ENCODE assay signal across 28 cellular contexts in genomic region chr9:118189615-118190014, GRCh38.
"Had no signal": no experiment of that assay in that cellular context is flagged by ENCODE, and none has a peak within 500 bp of the region (broad histone marks: within the 10 kb centered on the region; RNA-seq: fewer than 3 reads in every experiment).

No MANE protein-coding gene starts in this region.

- H3K79me2 ChIP-seq: hepatocyte had no signal

- ATAC-seq: effector memory CD8-positive, alpha-beta T cell; esophagus mucosa; foreskin keratinocyte; gastrocnemius medialis; gastroesophageal sphincter; heart left ventricle; heart right ventricle had no signal

- FAIRE-seq: endometrium, endothelial cell of umbilical vein, frontal cortex had no signal

- H3K4me1 ChIP-seq: colonic mucosa, esophagus muscularis mucosa, esophagus squamous epithelium, foreskin keratinocyte, gastrocnemius medialis, gastroesophageal sphincter, heart left ventricle, heart right ventricle had no signal

- H3K27me3 ChIP-seq: colonic mucosa, esophagus muscularis mucosa, esophagus squamous epithelium, foreskin keratinocyte, gastrocnemius medialis, gastroesophageal sphincter, heart left ventricle, heart right ventricle, hepatocyte had no signal

- DNase-seq: colonic mucosa; cortex of kidney; dermis blood vessel endothelial cell; dorsolateral prefrontal cortex; effector CD4-positive, alpha-beta T cell; effector CD8-positive, alpha-beta T cell; effector memory CD4-positive, alpha-beta T cell; effector memory CD8-positive, alpha-beta T cell; endodermal cell; erythroblast; esophagus squamous epithelium; foreskin fibroblast; foreskin keratinocyte; foreskin melanocyte; gastrocnemius medialis; glutamatergic neuron; head of caudate nucleus; heart left ventricle; heart right ventricle had no signal

- H3K9me3 ChIP-seq: colonic mucosa, esophagus muscularis mucosa, gastrocnemius medialis, gastroesophageal sphincter had no signal

- H2AFZ ChIP-seq: hepatocyte had no signal

- H3K4me3 ChIP-seq: colonic mucosa, coronary artery, dorsolateral prefrontal cortex, esophagus muscularis mucosa, esophagus squamous epithelium, gastrocnemius medialis, gastroesophageal sphincter, heart left ventricle, heart right ventricle, hepatocyte had no signal

- H3K27ac ChIP-seq: colonic mucosa, coronary artery, dorsolateral prefrontal cortex, epithelial cell of prostate, esophagus muscularis mucosa, esophagus squamous epithelium, foreskin keratinocyte, gastrocnemius medialis, gastroesophageal sphincter, heart left ventricle, heart right ventricle, hepatocyte had no signal

- H3K36me3 ChIP-seq: colonic mucosa, esophagus muscularis mucosa, esophagus squamous epithelium, gastrocnemius medialis, gastroesophageal sphincter, heart left ventricle, heart right ventricle had no signal

- H3K4me2 ChIP-seq: hepatocyte had no signal
